ENCODE assay signal across 1 cellular context in genomic region chr3:188126271-188126670, GRCh38.
TF ChIP-seq lines count a peak whose summit lies in the region.

No MANE protein-coding gene starts in this region.

TF ChIP-seq in IMR-90, 13 proteins besides CTCF, POLR2A, EP300 and RAD21 (continued from another document):
- TF ChIP-seq, protein P1, sequence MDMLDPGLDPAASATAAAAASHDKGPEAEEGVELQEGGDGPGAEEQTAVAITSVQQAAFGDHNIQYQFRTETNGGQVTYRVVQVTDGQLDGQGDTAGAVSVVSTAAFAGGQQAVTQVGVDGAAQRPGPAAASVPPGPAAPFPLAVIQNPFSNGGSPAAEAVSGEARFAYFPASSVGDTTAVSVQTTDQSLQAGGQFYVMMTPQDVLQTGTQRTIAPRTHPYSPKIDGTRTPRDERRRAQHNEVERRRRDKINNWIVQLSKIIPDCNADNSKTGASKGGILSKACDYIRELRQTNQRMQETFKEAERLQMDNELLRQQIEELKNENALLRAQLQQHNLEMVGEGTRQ (IDR thresholded peaks at IDR 0.05; ENCODE audit: low read depth, low read length), result no peak
- no peak for TF ChIP-seq CEBPB (IDR thresholded peaks at IDR 0.05; ENCODE audit: low read depth, low read length)
